1 cellular context compared by ENCODE assay signal in genomic region chr4:80335226-80335553, GRCh38.
TF ChIP-seq lines count a peak whose summit lies in the region.

No MANE protein-coding gene starts in this region.

TF ChIP-seq in HepG2, 621 proteins besides CTCF, POLR2A, EP300 and RAD21:
- TF ChIP-seq CSRNP1 (CRISPR knock-in tag; IDR thresholded peaks at IDR 0.05) = 0 out of 2 replicates have a peak, but pooled peaks have one; percentile 8
- no peak for TF ChIP-seq ZNF629 (CRISPR knock-in tag; conservative IDR thresholded peaks at IDR 0.05)
- TF ChIP-seq SAP130 (CRISPR knock-in tag; IDR thresholded peaks at IDR 0.05; ENCODE audit: low read depth) = no peak
- TF ChIP-seq MED8 (CRISPR knock-in tag; IDR thresholded peaks at IDR 0.05; ENCODE audit: insufficient replicate concordance) = no peak
- TF ChIP-seq ZNF878 (CRISPR knock-in tag; IDR thresholded peaks at IDR 0.05) = 0 out of 2 replicates have a peak, but pooled peaks have one; percentile 61
- TF ChIP-seq ZNF563 (CRISPR knock-in tag; IDR thresholded peaks at IDR 0.05) = no peak
- TF ChIP-seq STAT5B (CRISPR knock-in tag; IDR thresholded peaks at IDR 0.05) = no peak
- no peak for TF ChIP-seq ZNF3 (CRISPR knock-in tag; IDR thresholded peaks at IDR 0.05)
- no peak for TF ChIP-seq GPN1 (CRISPR knock-in tag; IDR thresholded peaks at IDR 0.05; ENCODE audit: borderline replicate concordance)
- TF ChIP-seq ZNF883 (CRISPR knock-in tag; IDR thresholded peaks at IDR 0.05; ENCODE audit: not compliant biosample characterization) = no peak
- TF ChIP-seq NFRKB (IDR thresholded peaks at IDR 0.05) = no peak
- TF ChIP-seq ZNF263 (CRISPR knock-in tag; IDR thresholded peaks at IDR 0.05) = no peak
- no peak for TF ChIP-seq TIGD3 (CRISPR knock-in tag; IDR thresholded peaks at IDR 0.05; ENCODE audit: borderline replicate concordance)
- no peak for TF ChIP-seq ZNF143 (CRISPR knock-in tag; IDR thresholded peaks at IDR 0.05)
- no peak for TF ChIP-seq PRDM10 (CRISPR knock-in tag; IDR thresholded peaks at IDR 0.05; ENCODE audit: low read depth)
